Comparison of ENCODE assay signal across 1 cellular context in genomic region chr22:41197046-41197807, GRCh38.
TF ChIP-seq lines count a peak whose summit lies in the region.

No MANE protein-coding gene starts in this region.

TF ChIP-seq in HepG2, 621 proteins besides CTCF, POLR2A, EP300 and RAD21 (continued from another document and continues in another):
- TF ChIP-seq ZNF784 (CRISPR knock-in tag; IDR thresholded peaks at IDR 0.05; ENCODE audit: borderline replicate concordance) = no peak; the same call in 1 of the 2 replicates
- TF ChIP-seq ZMAT5 (CRISPR knock-in tag; IDR thresholded peaks at IDR 0.05; ENCODE audit: borderline replicate concordance, low read depth) = no peak
- no peak for TF ChIP-seq ZNF136 (CRISPR knock-in tag; IDR thresholded peaks at IDR 0.05; ENCODE audit: low read depth)
- TF ChIP-seq NR3C1 (CRISPR knock-in tag; IDR thresholded peaks at IDR 0.05) = no peak
- no peak for TF ChIP-seq HMGXB3 (CRISPR knock-in tag; IDR thresholded peaks at IDR 0.05; ENCODE audit: borderline replicate concordance)
- no peak for TF ChIP-seq ZBTB1 (CRISPR knock-in tag; IDR thresholded peaks at IDR 0.05; ENCODE audit: borderline replicate concordance)
- TF ChIP-seq SOX6 (IDR thresholded peaks at IDR 0.05) = no peak
- TF ChIP-seq SOX6 (CRISPR knock-in tag; IDR thresholded peaks at IDR 0.05) = peak; percentile 9; the same call in 1 of the 2 replicates
- no peak for TF ChIP-seq ZNF646 (CRISPR knock-in tag; IDR thresholded peaks at IDR 0.05)
- no peak for TF ChIP-seq BCL6 (CRISPR knock-in tag; IDR thresholded peaks at IDR 0.05)
- TF ChIP-seq KLF6 (CRISPR knock-in tag; IDR thresholded peaks at IDR 0.05) = 0 out of 2 replicates have a peak, but pooled peaks have one; percentile 62
- no peak for TF ChIP-seq ZNF549 (CRISPR knock-in tag; IDR thresholded peaks at IDR 0.05)
- peak; percentile 65; the same call in 1 of the 2 replicates for TF ChIP-seq ZBTB7A (CRISPR knock-in tag; IDR thresholded peaks at IDR 0.05)
- TF ChIP-seq RORA (CRISPR knock-in tag; IDR thresholded peaks at IDR 0.05) = no peak
- TF ChIP-seq GTF3A (CRISPR knock-in tag; conservative IDR thresholded peaks at IDR 0.05) = 0 out of 2 replicates have a peak, but pooled peaks have one; percentile 54
- peak; percentile 84 for TF ChIP-seq ARID4A (CRISPR knock-in tag; IDR thresholded peaks at IDR 0.05; ENCODE audit: borderline replicate concordance)
- no peak for TF ChIP-seq ZC3H13 (CRISPR knock-in tag; IDR thresholded peaks at IDR 0.05)
- TF ChIP-seq RXRB (CRISPR knock-in tag; IDR thresholded peaks at IDR 0.05; ENCODE audit: borderline replicate concordance) = no peak
- no peak for TF ChIP-seq KAT2B (IDR thresholded peaks at IDR 0.05; ENCODE audit: borderline replicate concordance, low read depth, low read length)
- no peak for TF ChIP-seq SNAPC4 (CRISPR knock-in tag; IDR thresholded peaks at IDR 0.05)
- TF ChIP-seq U2AF1 (optimal IDR thresholded peaks at IDR 0.05; ENCODE audit: low read depth, low read length) = no peak
- peak; percentile 47 for TF ChIP-seq ZNF609 (CRISPR knock-in tag; IDR thresholded peaks at IDR 0.05; ENCODE audit: borderline replicate concordance)
- no peak for TF ChIP-seq WIZ (CRISPR knock-in tag; IDR thresholded peaks at IDR 0.05)
- TF ChIP-seq NFRKB (IDR thresholded peaks at IDR 0.05) = no peak
- no peak for TF ChIP-seq MTF1 (CRISPR knock-in tag; IDR thresholded peaks at IDR 0.05)
- no peak for TF ChIP-seq HNF4A (CRISPR knock-in tag; IDR thresholded peaks at IDR 0.05)
- peak; percentile 45; the same call in 1 of the 2 replicates for TF ChIP-seq FOXC1 (CRISPR knock-in tag; IDR thresholded peaks at IDR 0.05; ENCODE audit: borderline replicate concordance)
